9 cellular contexts compared by ENCODE assay signal in the genomic region with DNA sequence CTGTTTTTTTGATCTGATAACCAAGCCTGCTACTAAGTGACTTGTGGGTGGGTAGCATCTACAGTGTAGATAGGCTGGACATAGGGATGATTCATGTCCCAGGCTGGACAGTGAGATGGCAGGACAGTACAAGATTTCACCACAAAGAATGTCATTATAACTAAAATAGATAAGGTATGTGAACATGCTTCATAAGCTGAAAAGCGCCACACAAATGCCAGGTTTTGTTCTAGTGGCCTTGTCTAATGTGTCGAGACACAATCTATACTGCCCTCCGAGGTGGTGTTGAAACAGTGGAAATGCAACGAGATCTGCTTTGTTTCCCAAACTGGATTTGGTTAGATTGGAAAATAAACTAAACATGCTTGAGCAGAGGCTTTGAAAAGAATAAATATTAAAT. TPM values are rescaled to one million over a fixed set of nuclear protein-coding genes. Genes with fewer than 3 reads are reported as not detected.
DNase-seq lines count a peak whose midpoint lies in the region; ATAC-seq and TF ChIP-seq lines count a peak whose summit lies in the region.
"Had no signal": no experiment of that assay in that cellular context is flagged by ENCODE, and none has a peak within 500 bp of the region (broad histone marks: within the 10 kb centered on the region; RNA-seq: fewer than 3 reads in every experiment).

No MANE protein-coding gene starts in this region.

- no peak overlapping the region for H2AK5ac ChIP-seq in mesenchymal stem cell (ENCODE audit: low read length, severe bottlenecking)

- TF ChIP-seq POLR2A in body of pancreas (IDR thresholded peaks at IDR 0.05) = no peak

- H3K36me3 ChIP-seq in body of pancreas (replicated peaks in 1 of 2; ENCODE audit: insufficient read depth in 1 of 2, low read depth in 2 of 2) = no peaks in the 10 kb centered on the region
- peaks cover 5 to 61% of the 10 kb centered on the region in 2 experiments for H3K36me3 ChIP-seq in mesenchymal stem cell (ENCODE audit: control insufficient read depth in 1 of 2, insufficient read depth in 2 of 2, low read depth in 1 of 2, low read length in 2 of 2)
- peaks cover 0 to 40% of the 10 kb centered on the region in 2 donors for H3K36me3 ChIP-seq in left lung
- peaks cover 39% of the 10 kb centered on the region for H3K36me3 ChIP-seq in PC-3 (ENCODE audit: low read depth, low read length)

- DNase-seq in AG09309 (ENCODE audit: low read depth) (no peak), HT-29 (ENCODE audit: low spot score) (peak; percentile 61), body of pancreas (peak in 1 of 4 donors; percentile 53), mesenchymal stem cell (peak; percentile 35), left lung (no peak), PC-3 (no peak), T-helper 9 cell (no peak), NCI-H2107 (lab: John Stamatoyannopoulos, UW) (no peak)

- H2AFZ ChIP-seq in mesenchymal stem cell (ENCODE audit: low read depth, low read length) = no peak overlapping the region
- H2AFZ ChIP-seq in PC-3 (ENCODE audit: low read length) = no peak overlapping the region

- H3K9me2 ChIP-seq in PC-3 (replicated peaks; ENCODE audit: low read length) = no peaks in the 10 kb centered on the region

- no TSS peak for BruUV-seq in PC-3 (replicated peaks; lab: Mats Ljungman, UMichigan)

- H3F3A ChIP-seq in PC-3 (ENCODE audit: low read length, unreplicated experiment) = no peaks in the 10 kb centered on the region

- no peak overlapping the region for H3K14ac ChIP-seq in mesenchymal stem cell (ENCODE audit: low read length in 2 of 2)

- H4K91ac ChIP-seq in mesenchymal stem cell (ENCODE audit: low read length) = no peak overlapping the region

- no peak overlapping the region for H3K23ac ChIP-seq in mesenchymal stem cell (ENCODE audit: low read length in 2 of 2)

- no peak overlapping the region for H4K8ac ChIP-seq in mesenchymal stem cell (ENCODE audit: low read length)

- H2BK5ac ChIP-seq in mesenchymal stem cell (ENCODE audit: low read depth, low read length, poor library complexity, severe bottlenecking) = no peak overlapping the region

- no peak overlapping the region for H3K4me2 ChIP-seq in mesenchymal stem cell (ENCODE audit: low read length, poor library complexity, severe bottlenecking)
- no peak overlapping the region for H3K4me2 ChIP-seq in PC-3 (ENCODE audit: low read length)

- no peaks in the 10 kb centered on the region for H3K9me3 ChIP-seq in body of pancreas
- H3K9me3 ChIP-seq in mesenchymal stem cell (ENCODE audit: control insufficient read depth, low read length) = no peaks in the 10 kb centered on the region
- no peaks in the 10 kb centered on the region for H3K9me3 ChIP-seq in left lung
- H3K9me3 ChIP-seq in PC-3 (ENCODE audit: low read length) = no peaks in the 10 kb centered on the region

- H3K27ac ChIP-seq in body of pancreas = no peak overlapping the region
- H3K27ac ChIP-seq in mesenchymal stem cell (ENCODE audit: low read length, poor library complexity, severe bottlenecking) = no peak overlapping the region
- H3K27ac ChIP-seq in left lung = no peak overlapping the region
- H3K27ac ChIP-seq in PC-3 (ENCODE audit: low read length) = no peak overlapping the region
- H3K27ac ChIP-seq: VCaP had no signal

- peak; percentile 26 for TF ChIP-seq CTCF in AG09309 (IDR thresholded peaks at IDR 0.05; ENCODE audit: control insufficient read depth, insufficient read depth, low read depth, low read length, missing control alignments)
- peak; percentile 22 to 67 (median 40) for TF ChIP-seq CTCF in body of pancreas (IDR thresholded peaks at IDR 0.05)
- TF ChIP-seq CTCF in left lung (IDR thresholded peaks at IDR 0.05) = no peak
- no peak for TF ChIP-seq CTCF in PC-3 (conservative IDR thresholded peaks at IDR 0.05; ENCODE audit: low read depth, low read length)

- H2BK12ac ChIP-seq in mesenchymal stem cell (ENCODE audit: low read length in 2 of 2) = no peak overlapping the region

- H3K27me3 ChIP-seq in body of pancreas (no peaks in the 10 kb centered on the region), mesenchymal stem cell (ENCODE audit: control insufficient read depth in 1 of 2, insufficient read depth in 1 of 2, low read length in 2 of 2) (no peaks in the 10 kb centered on the region), left lung (no peaks in the 10 kb centered on the region), PC-3 (ENCODE audit: low read length) (no peaks in the 10 kb centered on the region)

- H3K79me1 ChIP-seq in mesenchymal stem cell (replicated peaks; ENCODE audit: low read length, poor library complexity, severe bottlenecking) = peaks cover 27% of the 10 kb centered on the region

- intact Hi-C loops in body of pancreas (cut with DNase I) = loop anchor here (5.0 kb wide), 1 partner anchor 41 kb away; no protein-coding TSS in a partner anchor
- intact Hi-C loops in left lung (cut with DNase I) = no loop called here
- intact Hi-C loops in PC-3 (cut with micrococcal nuclease) = no loop called here

- 17 to 49% methylated on average over 4 of the region's 4 CpGs for WGBS in body of pancreas, 2 donors
- WGBS in mesenchymal stem cell = 94% methylated on average over 4 of the region's 4 CpGs

- H3K4me3 ChIP-seq in AG09309 (ENCODE audit: control insufficient read depth, low read depth, low read length) (no peak overlapping the region), body of pancreas (no peak overlapping the region), mesenchymal stem cell (ENCODE audit: insufficient read depth in 1 of 2, low read depth in 1 of 2, low read length in 2 of 2) (peak overlapping the region in 1 of 2 experiments; percentile 97), left lung (no peak overlapping the region), PC-3 (ENCODE audit: low read length) (no peak overlapping the region)

- no peak overlapping the region for H2BK15ac ChIP-seq in mesenchymal stem cell (ENCODE audit: low read depth, poor library complexity, severe bottlenecking)

- H3K9ac ChIP-seq in mesenchymal stem cell (ENCODE audit: low read length) (peak overlapping the region; percentile 96), PC-3 (ENCODE audit: low read length) (no peak overlapping the region)

- CTCF ChIA-PET in PC-3 (lab: Charles Lee) = no interaction called here

- POLR2A ChIA-PET in PC-3 (lab: Charles Lee; ENCODE audit: unreplicated experiment) = interaction anchor here (1.2 kb wide), 1 partner anchor 30 kb away, joined by 4 read pairs; no protein-coding TSS in a partner anchor

- peaks cover 86% of the 10 kb centered on the region for H3K79me2 ChIP-seq in PC-3 (ENCODE audit: low read length)

- H2BK120ac ChIP-seq in mesenchymal stem cell (ENCODE audit: low read depth, low read length) = no peak overlapping the region

- H3K4me1 ChIP-seq in body of pancreas (peaks cover 39% of the 10 kb centered on the region), mesenchymal stem cell (ENCODE audit: control insufficient read depth, insufficient read depth, low read depth, low read length) (peaks cover 8% of the 10 kb centered on the region), left lung (peaks cover 26 to 91% of the 10 kb centered on the region in 2 donors), PC-3 (ENCODE audit: insufficient read depth, low read length) (peaks cover 23% of the 10 kb centered on the region)

- no peak overlapping the region for H3K4ac ChIP-seq in mesenchymal stem cell (ENCODE audit: low read depth in 1 of 2, low read length in 2 of 2)

- peaks cover 71% of the 10 kb centered on the region for H4K20me1 ChIP-seq in PC-3 (ENCODE audit: low read length)

- H3K18ac ChIP-seq in mesenchymal stem cell (ENCODE audit: low read depth in 1 of 2, low read length in 2 of 2) = no peak overlapping the region

- no peak for ATAC-seq in body of pancreas
- no peak for ATAC-seq in left lung
- no peak for ATAC-seq in PC-3

RNA-seq across cellular contexts. Expression of a gene that starts 4.4 kb away (rescaled TPM):
- total RNA-seq in HT-29 (2014; rRNA removed; shearing (Covaris generic)) = 165 and 178 TPM in 2 replicates
- total RNA-seq in body of pancreas = 100 to 1,000 TPM in 1 of 2 donors, 10 to 100 TPM in 1; 53.4 to 145 TPM
- polyA plus RNA-seq in mesenchymal stem cell (2013, experiment 1 of 2) = 172 TPM
- 175 TPM for polyA plus RNA-seq in mesenchymal stem cell (2013, experiment 2 of 2)
- total RNA-seq in left lung = 100 to 1,000 TPM; 332 to 369 TPM
- 317 and 333 TPM in 2 replicates for total RNA-seq in PC-3 (2014; rRNA removed)

RNA-seq across cellular contexts. Expression of a gene that starts 58.0 kb away (rescaled TPM):
- total RNA-seq in HT-29 (2014; rRNA removed; shearing (Covaris generic)) = 12.7 and 14.1 TPM in 2 replicates
- total RNA-seq in body of pancreas (not detected), left lung (1 to 10 TPM; 1.8 to 8.3 TPM), PC-3 (2014; rRNA removed) (94.1 and 97.9 TPM in 2 replicates)
- polyA plus RNA-seq in mesenchymal stem cell (2013, experiment 1 of 2) = 5.8 TPM
- polyA plus RNA-seq in mesenchymal stem cell (2013, experiment 2 of 2) = 5.8 TPM

Comparison
In these comparisons a context has a peak if more than half of its experiments do, and no peak if none do; other contexts are left out.
1. DNase-seq: peak in HT-29 (single experiment) and mesenchymal stem cell (single experiment); none in AG09309 (single experiment), left lung (0 of 2), PC-3 (single experiment), T-helper 9 cell (single experiment) and NCI-H2107 (single experiment).
2. CTCF ChIP-seq: peak in AG09309 (single experiment) and body of pancreas (7 of 7); none in left lung (0 of 2) and PC-3 (single experiment).